ENCODE assay signal across 29 cellular contexts in the genomic region with DNA sequence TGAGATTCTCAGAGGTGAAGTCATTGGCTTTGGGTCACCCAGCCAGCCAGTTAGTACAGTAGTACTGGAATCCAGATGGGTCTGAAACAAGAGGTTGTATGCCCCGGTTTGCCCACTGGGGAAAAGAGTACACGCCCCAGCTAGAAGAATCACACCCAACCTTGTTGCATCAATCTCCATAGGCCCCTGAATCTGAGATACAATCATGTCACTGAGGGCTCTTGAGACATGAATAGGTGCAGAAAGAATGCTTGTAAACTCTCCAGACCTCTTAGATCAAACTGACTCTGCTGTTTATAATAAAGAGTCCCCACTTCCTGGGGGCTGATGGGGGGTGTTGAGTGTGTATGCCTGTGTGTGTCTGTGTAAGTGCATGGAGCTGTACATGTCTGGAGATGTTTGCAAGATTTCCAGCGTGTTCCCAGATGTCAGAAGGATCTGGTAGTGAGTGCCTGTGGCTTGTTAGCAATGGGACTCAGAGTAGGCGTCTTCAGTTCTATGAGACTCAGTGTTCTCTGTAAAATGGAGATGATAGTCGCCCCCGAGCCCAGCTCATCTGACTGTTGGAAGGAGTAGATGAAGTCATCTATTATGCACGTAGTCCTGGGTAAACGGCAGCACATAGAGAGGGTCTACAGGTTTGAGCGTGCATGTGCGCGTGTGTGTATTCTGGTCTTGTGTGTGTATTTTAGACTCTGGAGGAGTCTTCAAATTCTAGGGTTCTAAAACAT. TPM values are rescaled to one million over a fixed set of nuclear protein-coding genes. Genes with fewer than 3 reads are reported as not detected.
A peak's percentile ranks its signal among the peaks of the same experiment; 100 is the strongest.
DNase-seq lines count a peak whose midpoint lies in the region; ATAC-seq and TF ChIP-seq lines count a peak whose summit lies in the region.
"Had no signal": no experiment of that assay in that cellular context is flagged by ENCODE, and none has a peak within 500 bp of the region (broad histone marks: within the 10 kb centered on the region; RNA-seq: fewer than 3 reads in every experiment).

No MANE protein-coding gene starts in this region.

- H3K23ac ChIP-seq in IMR-90 (ENCODE audit: low read depth, low read length): peak overlapping the region; percentile 17; the same call in 1 of the 2 replicates

- peaks cover 11% of the 10 kb centered on the region for H4K20me1 ChIP-seq in IMR-90 (ENCODE audit: insufficient read depth, low read length)

- H3K79me1 ChIP-seq in IMR-90 (ENCODE audit: low read depth in 1 of 2, low read length in 2 of 2): peaks cover 0 to 19% of the 10 kb centered on the region in 2 experiments; a peak in 2 of 4 replicates

- H3K4me1 ChIP-seq in IMR-90 (ENCODE audit: control insufficient read depth, insufficient read depth, low read length) (peaks cover 36% of the 10 kb centered on the region), suprapubic skin (peaks cover 20% of the 10 kb centered on the region)

- H3K36me3 Mint-ChIP-seq in nephron (ENCODE audit: low read depth): peaks cover 14% of the 10 kb centered on the region
- no peaks in the 10 kb centered on the region for H3K36me3 Mint-ChIP-seq in activated CD8-positive, alpha-beta T cell treated with anti-CD3 and anti-CD28 coated beads, Interleukin-2, amount 10 ng/mL, durations not matched to agents 7 days and 5 days (ENCODE audit: low read depth)
- H3K36me3 Mint-ChIP-seq: natural killer cell treated with Interleukin-12 subunit alpha and Interleukin-12 subunit beta and Interleukin-15 and Interleukin-18, amount 100 ng/mL, for 72 hours had no signal

- no peak; the same call in 1 of the 2 replicates for ATAC-seq in IMR-90 (ENCODE audit: low read depth)
- no peak for ATAC-seq in HG02885 (IDR thresholded peaks at IDR 0.05; ENCODE audit: poor library complexity, unreplicated experiment)
- ATAC-seq in activated CD8-positive, alpha-beta T cell treated with anti-CD3 and anti-CD28 coated beads, Interleukin-2, amount 10 ng/mL, durations not matched to agents 7 days and 5 days: no peak
- ATAC-seq: effector memory CD8-positive, alpha-beta T cell; esophagus mucosa; HCT116; HepG2; mucosa of descending colon; natural killer cell treated with Interleukin-12 subunit alpha and Interleukin-12 subunit beta and Interleukin-15 and Interleukin-18, amount 100 ng/mL, for 72 hours; WTC11 had no signal

- dilution Hi-C loops in IMR-90 (cut with HindIII; ENCODE audit: low sequenced_read_pairs, unreplicated experiment): no loop called here

- H3K9ac ChIP-seq in IMR-90 (ENCODE audit: low read depth, low read length): no peak overlapping the region
- H3K9ac ChIP-seq: BLaER1 treated with 17β-estradiol and CSF1 and Interleukin-3, amounts not matched to agents 10 nM and 100 nM had no signal

- H2AK5ac ChIP-seq in IMR-90 (ENCODE audit: low read depth, low read length): no peak overlapping the region

- H3K27me3 ChIP-seq in IMR-90 (ENCODE audit: control insufficient read depth, insufficient read depth, low read length) (no peaks in the 10 kb centered on the region), suprapubic skin (no peaks in the 10 kb centered on the region)
- H3K27me3 ChIP-seq: BLaER1 treated with 17β-estradiol and CSF1 and Interleukin-3, amounts not matched to agents 10 nM and 100 nM; cardiac muscle cell; ovary; Peyer's patch had no signal

- H3K9me1 ChIP-seq in IMR-90 (ENCODE audit: insufficient read depth, low read length): peaks cover 43% of the 10 kb centered on the region

- POLR2A ChIA-PET in IMR-90 (lab: Charles Lee; ENCODE audit: unreplicated experiment): no interaction called here
- POLR2A ChIA-PET in activated CD8-positive, alpha-beta T cell treated with anti-CD3 and anti-CD28 coated beads, Interleukin-2, amount 10 ng/mL, durations not matched to agents 7 days and 5 days (lab: Charles Lee): no interaction called here

- CTCF ChIA-PET in IMR-90 (lab: Yijun Ruan, JAX): no interaction called here
- CTCF ChIA-PET in activated CD8-positive, alpha-beta T cell treated with anti-CD3 and anti-CD28 coated beads, Interleukin-2, amount 10 ng/mL, durations not matched to agents 7 days and 5 days (lab: Charles Lee): interaction anchor here (1.6 kb wide), 1 partner anchor 88 kb away, joined by 3 read pairs; no protein-coding TSS in a partner anchor

- H4K8ac ChIP-seq in IMR-90 (ENCODE audit: low read depth in 2 of 2, low read length in 2 of 2): peak overlapping the region in 1 of 2 experiments; percentile 11; a peak in 1 of 4 replicates

- no peaks in the 10 kb centered on the region for H3K27me3 Mint-ChIP-seq in nephron (ENCODE audit: low read depth)
- no peaks in the 10 kb centered on the region for H3K27me3 Mint-ChIP-seq in activated CD8-positive, alpha-beta T cell treated with anti-CD3 and anti-CD28 coated beads, Interleukin-2, amount 10 ng/mL, durations not matched to agents 7 days and 5 days (ENCODE audit: low read depth)
- H3K27me3 Mint-ChIP-seq: type B pancreatic cell had no signal

- WGBS in IMR-90 (ENCODE audit: extremely low coverage in 2 of 2, insufficient read length in 1 of 2), 2 experiments: 76% methylated on average over 4 of the region's 11 CpGs; no CpG with 5 or more reads in 1 of the 2 experiments
- 87% methylated on average over 11 of the region's 11 CpGs for WGBS in suprapubic skin

- peak overlapping the region; percentile 5 for H3K4ac ChIP-seq in IMR-90 (ENCODE audit: low read depth, low read length)

- BruUV-seq in IMR-90 (replicated peaks; lab: Mats Ljungman, UMichigan): no TSS peak

- H3K18ac ChIP-seq in IMR-90 (ENCODE audit: low read depth, low read length): peak overlapping the region; percentile 28; the same call in 1 of the 2 replicates

- H2AK9ac ChIP-seq in IMR-90 (replicated peaks; ENCODE audit: low read depth, low read length, poor library complexity): no peak overlapping the region

- peaks cover 71% of the 10 kb centered on the region for H3K4me1 Mint-ChIP-seq in nephron
- no peaks in the 10 kb centered on the region for H3K4me1 Mint-ChIP-seq in activated CD8-positive, alpha-beta T cell treated with anti-CD3 and anti-CD28 coated beads, Interleukin-2, amount 10 ng/mL, durations not matched to agents 7 days and 5 days (ENCODE audit: low read depth)

- H3K56ac ChIP-seq in IMR-90 (ENCODE audit: extremely low read depth, insufficient read depth, low read length): no peak overlapping the region

- TF ChIP-seq POLR2A in IMR-90 (IDR thresholded peaks at IDR 0.05; ENCODE audit: low read depth, low read length) (no peak), suprapubic skin (IDR thresholded peaks at IDR 0.05) (no peak)

- peak overlapping the region; percentile 2 for H2AFZ ChIP-seq in IMR-90 (replicated peaks; ENCODE audit: low read length, poor library complexity)

- no peak overlapping the region for H3K4me3 ChIP-seq in IMR-90 (ENCODE audit: insufficient read depth, low read depth, low read length)
- H3K4me3 ChIP-seq in suprapubic skin: no peak overlapping the region
- H3K4me3 ChIP-seq: BLaER1 treated with 17β-estradiol and CSF1 and Interleukin-3, amounts not matched to agents 10 nM and 100 nM; cardiac muscle cell; mucosa of descending colon; ovary; Peyer's patch had no signal

- no peak for TF ChIP-seq RAD21 in IMR-90 (IDR thresholded peaks at IDR 0.05; ENCODE audit: low read length)

- H3K4me3 Mint-ChIP-seq in nephron: no peak overlapping the region
- H3K4me3 Mint-ChIP-seq in activated CD8-positive, alpha-beta T cell treated with anti-CD3 and anti-CD28 coated beads, Interleukin-2, amount 10 ng/mL, durations not matched to agents 7 days and 5 days: no peak overlapping the region
- H3K4me3 Mint-ChIP-seq: effector memory CD8-positive, alpha-beta T cell; natural killer cell treated with Interleukin-12 subunit alpha and Interleukin-12 subunit beta and Interleukin-15 and Interleukin-18, amount 100 ng/mL, for 72 hours; type B pancreatic cell; WTC11 had no signal

- no peak for TF ChIP-seq EP300 in suprapubic skin (IDR thresholded peaks at IDR 0.05)

- in situ Hi-C loops in IMR-90 (cut with MboI; ENCODE audit: low sequenced_read_pairs): no loop called here

- H3K9me3 Mint-ChIP-seq in nephron: no peaks in the 10 kb centered on the region
- no peaks in the 10 kb centered on the region for H3K9me3 Mint-ChIP-seq in activated CD8-positive, alpha-beta T cell treated with anti-CD3 and anti-CD28 coated beads, Interleukin-2, amount 10 ng/mL, durations not matched to agents 7 days and 5 days (ENCODE audit: insufficient read depth)
- H3K9me3 Mint-ChIP-seq: effector memory CD8-positive, alpha-beta T cell; natural killer cell treated with Interleukin-12 subunit alpha and Interleukin-12 subunit beta and Interleukin-15 and Interleukin-18, amount 100 ng/mL, for 72 hours; type B pancreatic cell; WTC11 had no signal

- H2BK15ac ChIP-seq in IMR-90 (ENCODE audit: low read depth, low read length): no peak overlapping the region

- peak overlapping the region; percentile 31 for H4K5ac ChIP-seq in IMR-90 (ENCODE audit: low read depth, low read length)

- peak; percentile 29 for DNase-seq in DMS79 treated with DMSO at 0.1 percent for 48 hours (lab: John Stamatoyannopoulos, UW)
- DNase-seq in IMR-90: peak; percentile 25
- DNase-seq in epithelial cell of prostate (ENCODE audit: low read depth, low spot score): peak; percentile 29
- no peak for DNase-seq in activated CD8-positive, alpha-beta T cell treated with anti-CD3 and anti-CD28 coated beads, Interleukin-2, amount 10 ng/mL, durations not matched to agents 7 days and 5 days
- DNase-seq in suprapubic skin (ENCODE audit: low spot score in 2 of 2): no peak
- DNase-seq: activated naive CD4-positive, alpha-beta T cell treated with anti-CD3 and anti-CD28 coated beads, Interleukin-2, amount 50 U/mL, for 16 hours; COR-L47; cortex of kidney; DMS53; effector memory CD8-positive, alpha-beta T cell; Kasumi-1; mucosa of descending colon; NCI-H1048; NCI-H187; NCI-H524; ovary; Peyer's patch; retina; stimulated activated CD4-positive, alpha-beta T cell treated with anti-CD3 and anti-CD28 coated beads, Interleukin-2, amount 100 ng/mL, for 24 hours had no signal

- H3K27ac Mint-ChIP-seq in nephron: peak overlapping the region in 2 of 3 experiments; percentile 14 to 39
- no peak overlapping the region for H3K27ac Mint-ChIP-seq in activated CD8-positive, alpha-beta T cell treated with anti-CD3 and anti-CD28 coated beads, Interleukin-2, amount 10 ng/mL, durations not matched to agents 7 days and 5 days
- H3K27ac Mint-ChIP-seq: effector memory CD8-positive, alpha-beta T cell; natural killer cell treated with Interleukin-12 subunit alpha and Interleukin-12 subunit beta and Interleukin-15 and Interleukin-18, amount 100 ng/mL, for 72 hours; type B pancreatic cell; WTC11 had no signal

- H3K27ac ChIP-seq in IMR-90 (ENCODE audit: insufficient read depth, low read length): no peak overlapping the region
- H3K27ac ChIP-seq in epithelial cell of prostate: peak overlapping the region; percentile 15
- H3K27ac ChIP-seq in suprapubic skin: no peak overlapping the region
- H3K27ac ChIP-seq: cardiac muscle cell, ovary, Peyer's patch had no signal

- peaks cover 11% of the 10 kb centered on the region for H3K36me3 ChIP-seq in IMR-90 (ENCODE audit: control insufficient read depth, insufficient read depth, low read length)
- no peaks in the 10 kb centered on the region for H3K36me3 ChIP-seq in suprapubic skin
- H3K36me3 ChIP-seq: cardiac muscle cell, ovary, Peyer's patch had no signal

- no peak overlapping the region for H2BK20ac ChIP-seq in IMR-90 (ENCODE audit: low read depth, low read length)

- H2BK120ac ChIP-seq in IMR-90 (ENCODE audit: low read depth, low read length): no peak overlapping the region

- no peak overlapping the region for H2BK5ac ChIP-seq in IMR-90 (ENCODE audit: low read depth, low read length, poor library complexity, severe bottlenecking)

- H3K4me2 ChIP-seq in IMR-90 (ENCODE audit: low read depth, low read length): no peak overlapping the region

- no peak overlapping the region for H4K91ac ChIP-seq in IMR-90 (ENCODE audit: insufficient read depth, low read depth, low read length)

- peak overlapping the region; percentile 1; the same call in 1 of the 2 replicates for H3K14ac ChIP-seq in IMR-90 (replicated peaks; ENCODE audit: low read depth, low read length)

- TF ChIP-seq CTCF in IMR-90 (conservative IDR thresholded peaks at IDR 0.05; ENCODE audit: low read depth, low read length): no peak
- no peak for TF ChIP-seq CTCF in nephron (IDR thresholded peaks at IDR 0.05; ENCODE audit: unreplicated experiment in 3 of 3)
- TF ChIP-seq CTCF in suprapubic skin (IDR thresholded peaks at IDR 0.05): no peak

- intact Hi-C loops in IMR-90 (cut with micrococcal nuclease): no loop called here

- no peaks in the 10 kb centered on the region for H3K9me3 ChIP-seq in IMR-90 (ENCODE audit: control insufficient read depth, insufficient read depth, low read length)
- no peaks in the 10 kb centered on the region for H3K9me3 ChIP-seq in suprapubic skin
- H3K9me3 ChIP-seq: BLaER1 treated with 17β-estradiol and CSF1 and Interleukin-3, amounts not matched to agents 10 nM and 100 nM; mucosa of descending colon; ovary; Peyer's patch had no signal

RNA-seq across cellular contexts. Expression of a gene that starts 48.2 kb away (rescaled TPM):
- total RNA-seq in IMR-90 (2012; rRNA removed): 2.2 and 3.2 TPM in 2 replicates
- polyA plus RNA-seq in IMR-90 (2012; rRNA removed): 18.3 and 23.2 TPM in 2 replicates
- polyA plus RNA-seq in IMR-90 (2012; cell fraction: cytosol; rRNA removed): 6.8 and 9.7 TPM in 2 replicates
- 118 and 194 TPM in 2 replicates for polyA plus RNA-seq in IMR-90 (2012; cell fraction: nucleus; rRNA removed; ENCODE audit: low replicate concordance)
- total RNA-seq in activated CD8-positive, alpha-beta T cell treated with anti-CD3 and anti-CD28 coated beads, Interleukin-2, amount 10 ng/mL, durations not matched to agents 7 days and 5 days: under 1 TPM; 0.47 to 0.99 TPM
- 10 to 100 TPM; 14.2 to 32.9 (median 20.7) TPM for total RNA-seq in suprapubic skin

Comparison
In these comparisons a context has a peak if more than half of its experiments do, and no peak if none do; other contexts are left out.
1. DNase-seq: peak in DMS79 treated with DMSO at 0.1 percent for 48 hours (single experiment), IMR-90 (single experiment) and epithelial cell of prostate (single experiment); none in activated CD8-positive, alpha-beta T cell treated with anti-CD3 and anti-CD28 coated beads, Interleukin-2, amount 10 ng/mL, durations not matched to agents 7 days and 5 days (single experiment) and suprapubic skin (0 of 2).